Comparison of ENCODE assay signal across 20 cellular contexts in genomic region chr14:54085841-54086240, GRCh38.
"Had no signal": no experiment of that assay in that cellular context is flagged by ENCODE, and none has a peak within 500 bp of the region (broad histone marks: within the 10 kb centered on the region; RNA-seq: fewer than 3 reads in every experiment).

No MANE protein-coding gene starts in this region.

- ATAC-seq: activated CD8-positive, alpha-beta T cell treated with anti-CD3 and anti-CD28 coated beads, Interleukin-2, amount 10 ng/mL, durations not matched to agents 7 days and 5 days; body of pancreas; left cardiac atrium; lower lobe of right lung; natural killer cell; right cardiac atrium had no signal

- H3K27me3 ChIP-seq: body of pancreas had no signal

- H3K36me3 Mint-ChIP-seq: immature natural killer cell, natural killer cell had no signal

- H3K36me3 ChIP-seq: lower lobe of right lung had no signal

- H3K4me3 ChIP-seq: body of pancreas, lower lobe of right lung had no signal

- DNase-seq: activated CD4-positive, alpha-beta T cell treated with anti-CD3 and anti-CD28 coated beads for 48 hours; activated CD8-positive, alpha-beta T cell treated with anti-CD3 and anti-CD28 coated beads, Interleukin-2, amount 10 ng/mL, durations not matched to agents 7 days and 5 days; activated naive CD4-positive, alpha-beta T cell; body of pancreas; central memory CD4-positive, alpha-beta T cell; cortex of kidney; effector memory CD4-positive, alpha-beta T cell; foreskin fibroblast; glutamatergic neuron; immature natural killer cell; left cardiac atrium; lower lobe of right lung; natural killer cell; nucleus accumbens; right cardiac atrium; stimulated activated CD4-positive, alpha-beta T cell treated with anti-CD3 and anti-CD28 coated beads, Interleukin-12 subunit alpha, Interleukin-12 subunit beta, amount 100 ng/mL, for 4 hours; stimulated activated naive CD4-positive, alpha-beta T cell; substantia nigra had no signal

- H3K9me3 Mint-ChIP-seq: activated T-helper 1 cell treated with anti-CD3 and anti-CD28 coated beads, Interleukin-12 subunit alpha, Interleukin-12 subunit beta, Interleukin-2, Interleukin-4 antibody, amounts not matched to agents 30 ng/mL and 10 ng/mL and 1 ng/mL, durations not matched to agents 14 hours and 24 hours and 36 hours; T-helper 1 cell treated with Interleukin-12 subunit alpha and Interleukin-12 subunit beta and Interleukin-4 antibody, amounts not matched to agents 30 μg/mL and 1 μg/mL, for 36 hours had no signal

- H3K27ac Mint-ChIP-seq: activated CD8-positive, alpha-beta T cell treated with anti-CD3 and anti-CD28 coated beads, Interleukin-2, amount 10 ng/mL, durations not matched to agents 7 days and 5 days; activated T-helper 1 cell treated with anti-CD3 and anti-CD28 coated beads, Interleukin-12 subunit alpha, Interleukin-12 subunit beta, Interleukin-2, Interleukin-4 antibody, amounts not matched to agents 30 ng/mL and 10 ng/mL and 1 ng/mL, durations not matched to agents 14 hours and 24 hours and 36 hours; immature natural killer cell; natural killer cell; T-helper 1 cell treated with Interleukin-12 subunit alpha and Interleukin-12 subunit beta and Interleukin-4 antibody, amounts not matched to agents 30 μg/mL and 1 μg/mL, for 36 hours had no signal

- H3K9me3 ChIP-seq: body of pancreas, lower lobe of right lung had no signal

- H3K27ac ChIP-seq: body of pancreas, lower lobe of right lung had no signal

- H3K4me3 Mint-ChIP-seq: activated CD8-positive, alpha-beta T cell treated with anti-CD3 and anti-CD28 coated beads, Interleukin-2, amount 10 ng/mL, durations not matched to agents 7 days and 5 days; activated T-helper 1 cell treated with anti-CD3 and anti-CD28 coated beads, Interleukin-12 subunit alpha, Interleukin-12 subunit beta, Interleukin-2, Interleukin-4 antibody, amounts not matched to agents 30 ng/mL and 10 ng/mL and 1 ng/mL, durations not matched to agents 14 hours and 24 hours and 36 hours; immature natural killer cell; natural killer cell; T-helper 1 cell treated with Interleukin-12 subunit alpha and Interleukin-12 subunit beta and Interleukin-4 antibody, amounts not matched to agents 30 μg/mL and 1 μg/mL, for 36 hours had no signal

- H3K4me1 Mint-ChIP-seq: immature natural killer cell, natural killer cell had no signal

- H3K4me1 ChIP-seq: body of pancreas had no signal
